7 cellular contexts compared by ENCODE assay signal in genomic region chr12:131475012-131475411, GRCh38.
DNase-seq lines count a peak whose midpoint lies in the region; ATAC-seq and TF ChIP-seq lines count a peak whose summit lies in the region.
"Not testable (repeated sequence)": the region's sequence is repeated elsewhere in the genome, so short reads cannot be mapped to it uniquely, and the experiment has no call there.

No MANE protein-coding gene starts in this region.

- H3K27me3 Mint-ChIP-seq in activated CD4-positive, alpha-beta T cell treated with anti-CD3 and anti-CD28 coated beads for 36 hours; activated naive CD4-positive, alpha-beta T cell treated with anti-CD3 and anti-CD28 coated beads for 36 hours (ENCODE audit: low read depth): not testable (repeated sequence)

- ATAC-seq in activated CD4-positive, alpha-beta T cell treated with anti-CD3 and anti-CD28 coated beads for 36 hours: peak; percentile 86
- ATAC-seq in gastroesophageal sphincter (peak; percentile 43), left ventricle myocardium superior (peak; percentile 26), mucosa of descending colon (peak; percentile 59), sciatic nerve (peak; percentile 62)

- H3K27me3 ChIP-seq in gastroesophageal sphincter (peaks cover 25% of the 10 kb centered on the region), stomach (peaks cover 0 to 33% (median 0%) of the 10 kb centered on the region in 3 donors)

- WGBS in gastroesophageal sphincter (ENCODE audit: low coverage in 1 of 2), 2 donors: no CpG with 5 or more reads among the region's 19 CpGs
- 57 to 70% (median 57%) methylated on average over 3 to 4 of the region's 19 CpGs; no CpG with 5 or more reads in 2 of the 5 donors for WGBS in stomach, 5 donors

- CTCF ChIA-PET in activated CD4-positive, alpha-beta T cell treated with anti-CD3 and anti-CD28 coated beads for 36 hours (lab: Charles Lee); activated naive CD4-positive, alpha-beta T cell treated with anti-CD3 and anti-CD28 coated beads for 36 hours (lab: Charles Lee): not testable (repeated sequence)

- H3K36me3 Mint-ChIP-seq in activated CD4-positive, alpha-beta T cell treated with anti-CD3 and anti-CD28 coated beads for 36 hours (ENCODE audit: low read depth); activated naive CD4-positive, alpha-beta T cell treated with anti-CD3 and anti-CD28 coated beads for 36 hours (ENCODE audit: low read depth): not testable (repeated sequence)

- H3K9me3 Mint-ChIP-seq in activated CD4-positive, alpha-beta T cell treated with anti-CD3 and anti-CD28 coated beads for 36 hours (ENCODE audit: low read depth); activated naive CD4-positive, alpha-beta T cell treated with anti-CD3 and anti-CD28 coated beads for 36 hours: not testable (repeated sequence)

- intact Hi-C loops in activated CD4-positive, alpha-beta T cell treated with anti-CD3 and anti-CD28 coated beads for 36 hours (cut with DNase I, micrococcal nuclease); activated naive CD4-positive, alpha-beta T cell treated with anti-CD3 and anti-CD28 coated beads for 36 hours (cut with micrococcal nuclease); left ventricle myocardium superior (cut with micrococcal nuclease); mucosa of descending colon (cut with DNase I, micrococcal nuclease); sciatic nerve (cut with DNase I); stomach (cut with DNase I; ENCODE audit: low total_unique reads): not testable (repeated sequence)

- not testable (repeated sequence) for H3K4me1 ChIP-seq in gastroesophageal sphincter; mucosa of descending colon (ENCODE audit: low read depth); stomach

- TF ChIP-seq EP300 in gastroesophageal sphincter (IDR thresholded peaks at IDR 0.05); stomach (IDR thresholded peaks at IDR 0.05): not testable (repeated sequence)

- H3K36me3 ChIP-seq in gastroesophageal sphincter; mucosa of descending colon (ENCODE audit: low read depth); stomach: not testable (repeated sequence)

- not testable (repeated sequence) for TF ChIP-seq POLR2A in gastroesophageal sphincter (IDR thresholded peaks at IDR 0.05); stomach (IDR thresholded peaks at IDR 0.05)

- not testable (repeated sequence) for H3K27ac Mint-ChIP-seq in activated CD4-positive, alpha-beta T cell treated with anti-CD3 and anti-CD28 coated beads for 36 hours; activated naive CD4-positive, alpha-beta T cell treated with anti-CD3 and anti-CD28 coated beads for 36 hours

- POLR2A ChIA-PET in activated CD4-positive, alpha-beta T cell treated with anti-CD3 and anti-CD28 coated beads for 36 hours (lab: Charles Lee): not testable (repeated sequence)

- H3K4me3 ChIP-seq in gastroesophageal sphincter, mucosa of descending colon, stomach: not testable (repeated sequence)

- not testable (repeated sequence) for H3K27ac ChIP-seq in gastroesophageal sphincter, stomach

- peak; percentile 33 for DNase-seq in activated CD4-positive, alpha-beta T cell treated with anti-CD3 and anti-CD28 coated beads for 36 hours
- DNase-seq in activated naive CD4-positive, alpha-beta T cell treated with anti-CD3 and anti-CD28 coated beads for 36 hours: peak; percentile 17
- DNase-seq in left ventricle myocardium superior; mucosa of descending colon; sciatic nerve (ENCODE audit: low spot score): not testable (repeated sequence)
- DNase-seq in stomach: peak; percentile 15

- not testable (repeated sequence) for H3K4me3 Mint-ChIP-seq in activated CD4-positive, alpha-beta T cell treated with anti-CD3 and anti-CD28 coated beads for 36 hours; activated naive CD4-positive, alpha-beta T cell treated with anti-CD3 and anti-CD28 coated beads for 36 hours

- H3K4me1 Mint-ChIP-seq in activated CD4-positive, alpha-beta T cell treated with anti-CD3 and anti-CD28 coated beads for 36 hours; activated naive CD4-positive, alpha-beta T cell treated with anti-CD3 and anti-CD28 coated beads for 36 hours (ENCODE audit: low read depth): not testable (repeated sequence)

- H3K9me3 ChIP-seq in gastroesophageal sphincter, mucosa of descending colon, stomach: not testable (repeated sequence)

- not testable (repeated sequence) for TF ChIP-seq CTCF in gastroesophageal sphincter (IDR thresholded peaks at IDR 0.05); mucosa of descending colon (IDR thresholded peaks at IDR 0.05); stomach (IDR thresholded peaks at IDR 0.05)

Comparison
In these comparisons a context has a peak if more than half of its experiments do, and no peak if none do; other contexts are left out.
1. ATAC-seq: peak in every context shown above with its lines; median percentile 86 in activated CD4-positive, alpha-beta T cell treated with anti-CD3 and anti-CD28 coated beads for 36 hours; 62 in sciatic nerve; 59 in mucosa of descending colon; 43 in gastroesophageal sphincter; 26 in left ventricle myocardium superior.